13 cellular contexts compared by ENCODE assay signal in genomic region chr9:19424176-19424779, GRCh38. TPM values are rescaled to one million over a fixed set of nuclear protein-coding genes. Genes with fewer than 3 reads are reported as not detected.
DNase-seq lines count a peak whose midpoint lies in the region; ATAC-seq and TF ChIP-seq lines count a peak whose summit lies in the region.
"Had no signal": no experiment of that assay in that cellular context is flagged by ENCODE, and none has a peak within 500 bp of the region (broad histone marks: within the 10 kb centered on the region; RNA-seq: fewer than 3 reads in every experiment).

No MANE protein-coding gene starts in this region.

- H2BK5ac ChIP-seq in H9 (ENCODE audit: insufficient read length, low read length): no peak overlapping the region

- no peak overlapping the region for H2AK5ac ChIP-seq in H9 (ENCODE audit: insufficient read length, low read length)

- no peak overlapping the region for H2BK15ac ChIP-seq in H9 (ENCODE audit: low read depth, low read length)

- H3K9ac ChIP-seq in H9 (ENCODE audit: extremely low read depth, insufficient read length, low read length): no peak overlapping the region

- H4K20me1 ChIP-seq in H9 (ENCODE audit: control insufficient read depth, insufficient read depth, insufficient read length): no peaks in the 10 kb centered on the region

- H3K9me3 Mint-ChIP-seq in H9: no peaks in the 10 kb centered on the region
- H3K9me3 Mint-ChIP-seq: CD8-positive, alpha-beta memory T cell; stimulated activated naive B cell treated with anti-CD40 and anti-IgM and Interleukin-4, amounts not matched to agents 10 μg/mL and 1 μg/mL and 100 μg/mL, for 72 hours had no signal

- H3K4ac ChIP-seq in H9 (ENCODE audit: low read depth, low read length): no peak overlapping the region

- peaks cover 14% of the 10 kb centered on the region for H3K4me1 ChIP-seq in H9 (ENCODE audit: insufficient read depth, low read length)
- H3K4me1 ChIP-seq in mesodermal cell (ENCODE audit: control insufficient read depth, insufficient read depth, low read length, poor library complexity, severe bottlenecking): peaks cover 17% of the 10 kb centered on the region
- no peaks in the 10 kb centered on the region for H3K4me1 ChIP-seq in testis

- no peak overlapping the region for H2BK12ac ChIP-seq in H9 (ENCODE audit: insufficient read length, low read depth, low read length)

- no peak overlapping the region for H3K14ac ChIP-seq in H9 (ENCODE audit: insufficient read depth, low read length)

- no peaks in the 10 kb centered on the region for H3K23me2 ChIP-seq in H9 (ENCODE audit: insufficient read length, low read depth, low read length, poor library complexity, severe bottlenecking)

- H3K79me2 ChIP-seq in H9 (ENCODE audit: insufficient read depth, low read length): no peaks in the 10 kb centered on the region

- no peak overlapping the region for H4K91ac ChIP-seq in H9 (ENCODE audit: insufficient read length, low read depth, low read length)

- H3K9me3 ChIP-seq in H9 (ENCODE audit: control insufficient read depth, low read depth, low read length): no peaks in the 10 kb centered on the region
- H3K9me3 ChIP-seq in mesodermal cell (ENCODE audit: control insufficient read depth, low read length): no peaks in the 10 kb centered on the region
- H3K9me3 ChIP-seq in testis: no peaks in the 10 kb centered on the region

- no peaks in the 10 kb centered on the region for H3K79me1 ChIP-seq in H9 (ENCODE audit: insufficient read depth, low read depth, low read length, poor library complexity, severe bottlenecking)

- H3T11ph ChIP-seq in H9 (ENCODE audit: low read length): no peak overlapping the region

- H3K27me3 Mint-ChIP-seq in H9 (ENCODE audit: low read depth): no peaks in the 10 kb centered on the region
- H3K27me3 Mint-ChIP-seq: CD8-positive, alpha-beta memory T cell; stimulated activated naive B cell treated with anti-CD40 and anti-IgM and Interleukin-4, amounts not matched to agents 10 μg/mL and 1 μg/mL and 100 μg/mL, for 72 hours had no signal

- no peak overlapping the region for H2BK20ac ChIP-seq in H9 (ENCODE audit: low read depth, low read length, poor library complexity, severe bottlenecking)

- no peak for TF ChIP-seq POLR2A in testis (IDR thresholded peaks at IDR 0.05)

- no peak overlapping the region for H3K56ac ChIP-seq in H9 (ENCODE audit: insufficient read length, low read depth, low read length)

- peaks cover 15 to 16% of the 10 kb centered on the region in 2 experiments for H3K4me1 Mint-ChIP-seq in H9
- H3K4me1 Mint-ChIP-seq: CD8-positive, alpha-beta memory T cell; stimulated activated naive B cell treated with anti-CD40 and anti-IgM and Interleukin-4, amounts not matched to agents 10 μg/mL and 1 μg/mL and 100 μg/mL, for 72 hours had no signal

- no peak overlapping the region for H2AFZ ChIP-seq in H9 (ENCODE audit: low read length)

- H3K23ac ChIP-seq in H9 (ENCODE audit: insufficient read length, low read depth, low read length): no peak overlapping the region

- H3K18ac ChIP-seq in H9 (ENCODE audit: insufficient read length, low read depth, low read length): no peak overlapping the region

- H3K27me3 ChIP-seq in H9 (ENCODE audit: insufficient read depth, low read length) (no peaks in the 10 kb centered on the region), testis (no peaks in the 10 kb centered on the region)

- WGBS in H9 (ENCODE audit: extremely low coverage, insufficient read length, low lambda C conversion rate): no CpG with 5 or more reads among the region's 3 CpGs
- 47 to 56% methylated on average over 2 to 3 of the region's 3 CpGs for WGBS in mesodermal cell (ENCODE audit: insufficient coverage in 2 of 2), 2 experiments
- WGBS in testis, 2 donors: 67 to 68% methylated on average over 3 of the region's 3 CpGs

- H2BK120ac ChIP-seq in H9 (ENCODE audit: low read depth, low read length, poor library complexity, severe bottlenecking): no peak overlapping the region

- peak overlapping the region; percentile 16 for H3K27ac ChIP-seq in H9 (ENCODE audit: insufficient read length, low read depth, low read length)
- H3K27ac ChIP-seq in mesodermal cell (ENCODE audit: low read depth, low read length, severe bottlenecking): peak overlapping the region; percentile 60
- no peak overlapping the region for H3K27ac ChIP-seq in testis

- DNase-seq in H9 (no peak), testis (no peak), germinal center (ENCODE audit: low spot score) (no peak), NCI-H1436 (lab: John Stamatoyannopoulos, UW) (no peak)
- no peak for DNase-seq in activated CD4-positive, alpha-beta T cell treated with anti-CD3 and anti-CD28 coated beads, Interleukin-2, amount 50 U/mL, for 4 hours
- DNase-seq: CD8-positive, alpha-beta memory T cell; midbrain; NCI-H146; small intestine; stimulated activated naive B cell treated with anti-CD40 and anti-IgM and Interleukin-4, amounts not matched to agents 10 μg/mL and 1 μg/mL and 100 μg/mL, for 72 hours had no signal

- intact Hi-C loops in testis (cut with DNase I; ENCODE audit: low total_unique reads): no loop called here

- H3K4me3 ChIP-seq in mesodermal cell (ENCODE audit: extremely low read depth, insufficient read depth, low read length, poor library complexity, severe bottlenecking): no peak overlapping the region
- H3K4me3 ChIP-seq in testis: no peak overlapping the region

- peaks cover 5 to 44% (median 44%) of the 10 kb centered on the region in 3 experiments; a peak in 6 of 7 replicates for H3K36me3 Mint-ChIP-seq in H9 (ENCODE audit: insufficient read depth in 1 of 3, low read depth in 3 of 3)

- peak overlapping the region; percentile 27 to 45 (median 45); a peak in 6 of 7 replicates for H3K27ac Mint-ChIP-seq in H9
- H3K27ac Mint-ChIP-seq: stimulated activated naive B cell treated with anti-CD40 and anti-IgM and Interleukin-4, amounts not matched to agents 10 μg/mL and 1 μg/mL and 100 μg/mL, for 72 hours had no signal

- no peak overlapping the region for H4K5ac ChIP-seq in H9 (ENCODE audit: insufficient read length, low read depth, low read length)

- TF ChIP-seq CTCF in H9 (conservative IDR thresholded peaks at IDR 0.05): no peak
- TF ChIP-seq CTCF in testis (IDR thresholded peaks at IDR 0.05): no peak

- ATAC-seq in GM18909 (IDR thresholded peaks at IDR 0.05; ENCODE audit: poor library complexity, unreplicated experiment) (peak; percentile 81), HG03460 (IDR thresholded peaks at IDR 0.05; ENCODE audit: unreplicated experiment) (peak; percentile 81)
- ATAC-seq: stimulated activated naive B cell treated with anti-CD40 and anti-IgM and Interleukin-4, amounts not matched to agents 10 μg/mL and 1 μg/mL and 100 μg/mL, for 72 hours had no signal

- no peak overlapping the region for H4K8ac ChIP-seq in H9 (replicated peaks; ENCODE audit: insufficient read length, low read depth, low read length)

- H3K36me3 ChIP-seq in mesodermal cell (ENCODE audit: control insufficient read depth, insufficient read depth, low read length): peaks cover 6% of the 10 kb centered on the region
- no peaks in the 10 kb centered on the region for H3K36me3 ChIP-seq in testis (ENCODE audit: low read depth, missing control alignments)

- no peak overlapping the region for H3K4me2 ChIP-seq in H9 (ENCODE audit: insufficient read depth, insufficient read length, low read length)

- no peak overlapping the region; a peak in 1 of 5 replicates for H3K4me3 Mint-ChIP-seq in H9
- H3K4me3 Mint-ChIP-seq: CD8-positive, alpha-beta memory T cell; stimulated activated naive B cell treated with anti-CD40 and anti-IgM and Interleukin-4, amounts not matched to agents 10 μg/mL and 1 μg/mL and 100 μg/mL, for 72 hours had no signal

RNA-seq across cellular contexts. Expression of gene ACER2, which starts 15.5 kb away (rescaled TPM):
- total RNA-seq in H9 (2021) (8.9 and 9.6 TPM in 2 replicates), testis (1 to 10 TPM; 4.4 to 5.5 TPM)
- polyA plus RNA-seq in mesodermal cell (2013, experiment 1 of 2): 6.6 TPM
- 6.0 TPM for polyA plus RNA-seq in mesodermal cell (2013, experiment 2 of 2)
- polyA plus RNA-seq in testis (ENCODE audit: insufficient read depth, low read depth, low replicate concordance): 3.8 TPM

RNA-seq across cellular contexts. Expression of gene RPS6, which starts 44.2 kb away (rescaled TPM):
- total RNA-seq in H9 (2021): 2,956 and 3,043 TPM in 2 replicates
- polyA plus RNA-seq in mesodermal cell (2013, experiment 1 of 2): 1,816 TPM
- polyA plus RNA-seq in mesodermal cell (2013, experiment 2 of 2): 1,907 TPM
- total RNA-seq in testis: 100 to 1,000 TPM; 581 to 654 TPM
- polyA plus RNA-seq in testis (ENCODE audit: insufficient read depth, low read depth, low replicate concordance): 1,222 TPM

Comparison
In these comparisons a context has a peak if more than half of its experiments do, and no peak if none do; other contexts are left out.
1. H3K27ac ChIP-seq: peak in H9 (single experiment) and mesodermal cell (single experiment); none in testis (0 of 2).